Comparison of ENCODE assay signal across 16 cellular contexts in genomic region chr16:46954562-46954961, GRCh38.
"Had no signal": no experiment of that assay in that cellular context is flagged by ENCODE, and none has a peak within 500 bp of the region (broad histone marks: within the 10 kb centered on the region; RNA-seq: fewer than 3 reads in every experiment).

No MANE protein-coding gene starts in this region.

- H3K4me3 ChIP-seq: ovary, right lobe of liver, smooth muscle cell, transverse colon had no signal

- H3K36me3 ChIP-seq: ovary had no signal

- ATAC-seq: activated T-cell treated with anti-CD3 and anti-CD28 coated beads, Interleukin-2, amount 50 U/mL, for 72 hours; right lobe of liver; stimulated activated naive CD8-positive, alpha-beta T cell treated with anti-CD3 and anti-CD28 coated beads, Interleukin-15, Interleukin-2, amounts not matched to agents 100 U/mL and 50 U/mL, for 24 hours had no signal

- DNase-seq: activated CD4-positive, alpha-beta T cell treated with anti-CD3 and anti-CD28 coated beads for 1 hour; activated CD8-positive, alpha-beta memory T cell treated with anti-CD3 and anti-CD28 coated beads, Interleukin-2, amount 50 U/mL, for 48 hours; activated naive CD4-positive, alpha-beta T cell treated with anti-CD3 and anti-CD28 coated beads for 36 hours; activated T-cell treated with anti-CD3 and anti-CD28 coated beads, Interleukin-2, amount 50 U/mL, for 72 hours; amniotic stem cell; caudate nucleus; midbrain; ovary; stimulated activated CD4-positive, alpha-beta T cell treated with anti-CD3 and anti-CD28 coated beads, Interleukin-4, amount 100 ng/mL, for 4 hours; stimulated activated CD8-positive, alpha-beta memory T cell treated with anti-CD3 and anti-CD28 coated beads, Interleukin-4, amount 100 ng/mL, for 48 hours; stimulated activated naive CD8-positive, alpha-beta T cell treated with anti-CD3 and anti-CD28 coated beads, Interleukin-15, Interleukin-2, amounts not matched to agents 100 U/mL and 50 U/mL, for 24 hours; T-helper 1 cell; T1000; transverse colon had no signal

- H3K27ac Mint-ChIP-seq: activated T-cell treated with anti-CD3 and anti-CD28 coated beads, Interleukin-2, amount 50 U/mL, for 72 hours had no signal

- H3K4me3 Mint-ChIP-seq: activated naive CD4-positive, alpha-beta T cell treated with anti-CD3 and anti-CD28 coated beads for 36 hours; activated T-cell treated with anti-CD3 and anti-CD28 coated beads, Interleukin-2, amount 50 U/mL, for 72 hours had no signal

- H3K4me1 ChIP-seq: transverse colon had no signal

- H3K9me3 ChIP-seq: ovary, right lobe of liver, transverse colon had no signal

- H3K9me3 Mint-ChIP-seq: activated naive CD4-positive, alpha-beta T cell treated with anti-CD3 and anti-CD28 coated beads for 36 hours; activated T-cell treated with anti-CD3 and anti-CD28 coated beads, Interleukin-2, amount 50 U/mL, for 72 hours had no signal
